ENCODE assay signal across 8 cellular contexts in the genomic region with DNA sequence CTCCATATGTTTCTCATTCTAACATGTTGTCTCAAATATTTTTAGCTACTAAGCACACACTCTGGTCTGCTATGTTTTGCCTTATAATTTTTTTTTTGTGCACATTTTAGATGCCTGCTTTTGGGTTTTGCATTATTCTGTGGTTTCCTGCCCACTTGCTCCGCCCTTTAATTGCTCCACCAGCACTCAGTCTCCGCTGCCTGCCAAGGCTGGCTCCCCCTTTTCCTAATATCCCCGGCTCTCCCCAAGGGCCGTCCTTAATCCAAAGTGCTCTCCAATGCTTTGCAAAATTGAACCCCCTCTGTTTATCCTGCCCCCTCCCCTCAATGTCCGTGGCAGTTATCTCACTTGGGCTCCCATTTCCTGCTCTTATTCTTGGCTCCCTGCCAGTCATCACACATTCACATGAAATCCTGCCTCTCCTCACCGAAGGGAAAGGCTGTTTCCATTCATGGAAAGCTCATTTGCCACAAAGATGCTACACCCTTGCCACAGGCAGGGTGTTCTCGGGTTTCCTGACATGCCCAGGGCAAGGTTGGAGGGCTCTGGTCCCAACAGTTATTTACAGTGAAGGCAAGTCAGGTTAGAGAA.
DNase-seq lines count a peak whose midpoint lies in the region; ATAC-seq and TF ChIP-seq lines count a peak whose summit lies in the region.

No MANE protein-coding gene starts in this region.

- CTCF ChIA-PET in HEK293T (lab: Yijun Ruan, JAX) = interaction anchor here (1.3 kb wide), 1 partner anchor 739 kb away, joined by 3 read pairs; no protein-coding TSS in a partner anchor

- H3K4me1 ChIP-seq in gastroesophageal sphincter (peaks cover 0 to 8% (median 0%) of the 10 kb centered on the region in 3 donors), tibial artery (peaks cover 0 to 26% (median 22%) of the 10 kb centered on the region in 4 donors)

- in situ Hi-C loops in GM13976 (cut with MboI; ENCODE audit: low sequenced_read_pairs, unreplicated experiment) = no loop called here

- TF ChIP-seq POLR2A in gastroesophageal sphincter (IDR thresholded peaks at IDR 0.05) = no peak

- POLR2A ChIA-PET in HEK293T (lab: Yijun Ruan, JAX) = interaction anchor here (0.6 kb wide), 1 partner anchor 9 kb away, joined by 3 read pairs; no protein-coding TSS in a partner anchor

- H3K9me3 ChIP-seq in gastroesophageal sphincter (no peaks in the 10 kb centered on the region), tibial artery (no peaks in the 10 kb centered on the region)

- TF ChIP-seq EP300 in gastroesophageal sphincter (IDR thresholded peaks at IDR 0.05) = no peak

- ATAC-seq in gastroesophageal sphincter (peak; percentile 63), HG02610 (IDR thresholded peaks at IDR 0.05; ENCODE audit: unreplicated experiment) (no peak)

- no peak overlapping the region for H3K4me3 ChIP-seq in gastroesophageal sphincter
- H3K4me3 ChIP-seq in tibial artery = peak overlapping the region in 1 of 2 donors; percentile 5

- H3K36me3 ChIP-seq in gastroesophageal sphincter = no peaks in the 10 kb centered on the region
- no peaks in the 10 kb centered on the region for H3K36me3 ChIP-seq in tibial artery

- intact Hi-C loops in tibial artery (cut with DNase I; ENCODE audit: low total_unique reads) = no loop called here

- peaks cover 12% of the 10 kb centered on the region for H3K27me3 ChIP-seq in gastroesophageal sphincter
- H3K27me3 ChIP-seq in tibial artery = no peaks in the 10 kb centered on the region

- WGBS in gastroesophageal sphincter (ENCODE audit: low coverage in 1 of 2), 2 donors = 24 to 32% methylated on average over 6 to 7 of the region's 7 CpGs

- peak; percentile 25 for DNase-seq in A172 (ENCODE audit: low spot score)
- peak; percentile 34 for DNase-seq in HEK293T (ENCODE audit: extremely low spot score)
- peak; percentile 51 for DNase-seq in RPMI7951 (ENCODE audit: low read depth)
- DNase-seq in tibial artery = peak; percentile 62 to 81
- no peak for DNase-seq in central memory CD4-positive, alpha-beta T cell
- no peak for DNase-seq in GM13976 (ENCODE audit: low spot score)

- TF ChIP-seq CTCF in gastroesophageal sphincter (IDR thresholded peaks at IDR 0.05) = no peak
- no peak for TF ChIP-seq CTCF in tibial artery (IDR thresholded peaks at IDR 0.05)
- no peak for TF ChIP-seq CTCF in GM13976 (IDR thresholded peaks at IDR 0.05; ENCODE audit: borderline replicate concordance, control extremely low read depth, extremely low read depth, insufficient read depth, missing control alignments)

- H3K27ac ChIP-seq in gastroesophageal sphincter = no peak overlapping the region
- peak overlapping the region; percentile 49 to 57 for H3K27ac ChIP-seq in tibial artery

TF ChIP-seq in HEK293T, 16 proteins besides CTCF, POLR2A, EP300 and RAD21:
- TF ChIP-seq FOXK2 (IDR thresholded peaks at IDR 0.05) = no peak

Comparison
In these comparisons a context has a peak if more than half of its experiments do, and no peak if none do; other contexts are left out.
1. DNase-seq: peak in A172 (single experiment), HEK293T (single experiment), RPMI7951 (single experiment) and tibial artery (2 of 2); none in central memory CD4-positive, alpha-beta T cell (single experiment) and GM13976 (single experiment).
2. H3K27ac ChIP-seq: peak in tibial artery (2 of 2); none in gastroesophageal sphincter (0 of 4).